In the genomic region with DNA sequence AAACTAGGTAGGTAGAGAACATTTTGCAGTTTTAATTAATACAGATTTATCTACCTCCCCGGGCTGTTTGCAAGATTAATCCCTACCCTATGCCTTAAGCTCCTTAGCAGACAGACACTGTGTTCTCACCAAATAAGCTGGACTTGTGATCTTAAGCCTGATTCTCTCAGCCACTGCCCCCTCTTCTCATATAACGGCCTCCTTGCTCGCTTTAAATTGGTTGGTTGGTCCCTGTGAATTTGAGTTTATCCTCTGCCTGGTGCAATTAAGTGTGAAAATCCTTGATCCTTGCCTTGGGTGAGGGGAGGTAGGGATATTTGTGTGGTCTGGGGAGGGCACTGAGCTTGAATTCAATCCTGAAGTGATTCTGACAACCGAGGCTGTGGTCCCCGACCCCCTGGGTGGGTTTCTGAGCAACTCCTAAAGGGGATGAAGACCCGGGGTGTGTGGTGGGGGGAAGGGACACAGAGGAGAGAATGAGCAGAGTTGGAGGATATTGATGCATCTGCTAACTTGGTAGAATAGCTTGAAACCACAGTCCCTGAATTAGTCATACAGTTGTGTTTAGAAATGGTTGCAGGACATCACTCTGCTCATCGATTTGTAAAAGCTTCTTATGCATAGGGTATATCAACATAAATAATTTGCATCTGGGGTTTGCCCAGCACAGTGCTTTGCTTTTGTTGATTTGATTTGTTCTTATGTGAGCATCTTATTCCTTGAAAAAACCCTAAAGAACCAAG, we compare ENCODE assay signal across 1 cellular context.
TF ChIP-seq lines count a peak whose summit lies in the region.

No MANE protein-coding gene starts in this region.

TF ChIP-seq in GM23338, 12 proteins besides CTCF, POLR2A, EP300 and RAD21 (continued from another document):
- TF ChIP-seq, protein P1, sequence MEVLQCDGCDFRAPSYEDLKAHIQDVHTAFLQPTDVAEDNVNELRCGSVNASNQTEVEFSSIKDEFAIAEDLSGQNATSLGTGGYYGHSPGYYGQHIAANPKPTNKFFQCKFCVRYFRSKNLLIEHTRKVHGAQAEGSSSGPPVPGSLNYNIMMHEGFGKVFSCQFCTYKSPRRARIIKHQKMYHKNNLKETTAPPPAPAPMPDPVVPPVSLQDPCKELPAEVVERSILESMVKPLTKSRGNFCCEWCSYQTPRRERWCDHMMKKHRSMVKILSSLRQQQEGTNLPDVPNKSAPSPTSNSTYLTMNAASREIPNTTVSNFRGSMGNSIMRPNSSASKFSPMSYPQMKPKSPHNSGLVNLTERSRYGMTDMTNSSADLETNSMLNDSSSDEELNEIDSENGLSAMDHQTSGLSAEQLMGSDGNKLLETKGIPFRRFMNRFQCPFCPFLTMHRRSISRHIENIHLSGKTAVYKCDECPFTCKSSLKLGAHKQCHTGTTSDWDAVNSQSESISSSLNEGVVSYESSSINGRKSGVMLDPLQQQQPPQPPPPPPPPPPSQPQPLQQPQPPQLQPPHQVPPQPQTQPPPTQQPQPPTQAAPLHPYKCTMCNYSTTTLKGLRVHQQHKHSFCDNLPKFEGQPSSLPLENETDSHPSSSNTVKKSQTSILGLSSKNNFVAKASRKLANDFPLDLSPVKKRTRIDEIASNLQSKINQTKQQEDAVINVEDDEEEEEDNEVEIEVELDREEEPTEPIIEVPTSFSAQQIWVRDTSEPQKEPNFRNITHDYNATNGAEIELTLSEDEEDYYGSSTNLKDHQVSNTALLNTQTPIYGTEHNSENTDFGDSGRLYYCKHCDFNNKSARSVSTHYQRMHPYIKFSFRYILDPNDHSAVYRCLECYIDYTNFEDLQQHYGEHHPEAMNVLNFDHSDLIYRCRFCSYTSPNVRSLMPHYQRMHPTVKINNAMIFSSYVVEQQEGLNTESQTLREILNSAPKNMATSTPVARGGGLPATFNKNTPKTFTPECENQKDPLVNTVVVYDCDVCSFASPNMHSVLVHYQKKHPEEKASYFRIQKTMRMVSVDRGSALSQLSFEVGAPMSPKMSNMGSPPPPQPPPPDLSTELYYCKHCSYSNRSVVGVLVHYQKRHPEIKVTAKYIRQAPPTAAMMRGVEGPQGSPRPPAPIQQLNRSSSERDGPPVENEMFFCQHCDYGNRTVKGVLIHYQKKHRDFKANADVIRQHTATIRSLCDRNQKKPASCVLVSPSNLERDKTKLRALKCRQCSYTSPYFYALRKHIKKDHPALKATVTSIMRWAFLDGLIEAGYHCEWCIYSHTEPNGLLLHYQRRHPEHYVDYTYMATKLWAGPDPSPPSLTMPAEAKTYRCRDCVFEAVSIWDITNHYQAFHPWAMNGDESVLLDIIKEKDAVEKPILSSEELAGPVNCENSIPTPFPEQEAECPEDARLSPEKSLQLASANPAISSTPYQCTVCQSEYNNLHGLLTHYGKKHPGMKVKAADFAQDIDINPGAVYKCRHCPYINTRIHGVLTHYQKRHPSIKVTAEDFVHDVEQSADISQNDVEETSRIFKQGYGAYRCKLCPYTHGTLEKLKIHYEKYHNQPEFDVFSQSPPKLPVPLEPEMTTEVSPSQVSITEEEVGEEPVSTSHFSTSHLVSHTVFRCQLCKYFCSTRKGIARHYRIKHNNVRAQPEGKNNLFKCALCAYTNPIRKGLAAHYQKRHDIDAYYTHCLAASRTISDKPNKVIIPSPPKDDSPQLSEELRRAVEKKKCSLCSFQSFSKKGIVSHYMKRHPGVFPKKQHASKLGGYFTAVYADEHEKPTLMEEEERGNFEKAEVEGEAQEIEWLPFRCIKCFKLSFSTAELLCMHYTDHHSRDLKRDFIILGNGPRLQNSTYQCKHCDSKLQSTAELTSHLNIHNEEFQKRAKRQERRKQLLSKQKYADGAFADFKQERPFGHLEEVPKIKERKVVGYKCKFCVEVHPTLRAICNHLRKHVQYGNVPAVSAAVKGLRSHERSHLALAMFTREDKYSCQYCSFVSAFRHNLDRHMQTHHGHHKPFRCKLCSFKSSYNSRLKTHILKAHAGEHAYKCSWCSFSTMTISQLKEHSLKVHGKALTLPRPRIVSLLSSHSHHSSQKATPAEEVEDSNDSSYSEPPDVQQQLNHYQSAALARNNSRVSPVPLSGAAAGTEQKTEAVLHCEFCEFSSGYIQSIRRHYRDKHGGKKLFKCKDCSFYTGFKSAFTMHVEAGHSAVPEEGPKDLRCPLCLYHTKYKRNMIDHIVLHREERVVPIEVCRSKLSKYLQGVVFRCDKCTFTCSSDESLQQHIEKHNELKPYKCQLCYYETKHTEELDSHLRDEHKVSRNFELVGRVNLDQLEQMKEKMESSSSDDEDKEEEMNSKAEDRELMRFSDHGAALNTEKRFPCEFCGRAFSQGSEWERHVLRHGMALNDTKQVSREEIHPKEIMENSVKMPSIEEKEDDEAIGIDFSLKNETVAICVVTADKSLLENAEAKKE (CRISPR knock-in tag; IDR thresholded peaks at IDR 0.05), result no peak
- TF ChIP-seq STAT1 (IDR thresholded peaks at IDR 0.05; ENCODE audit: unreplicated experiment) (no peak), EZH2phosphoT487 (IDR thresholded peaks at IDR 0.05; ENCODE audit: unreplicated experiment) (no peak), NANOG (IDR thresholded peaks at IDR 0.05; ENCODE audit: borderline replicate concordance) (no peak), JUNB (IDR thresholded peaks at IDR 0.05; ENCODE audit: unreplicated experiment) (no peak), CREB1 (CRISPR knock-in tag; IDR thresholded peaks at IDR 0.05; ENCODE audit: low read depth) (no peak), EZH2 (IDR thresholded peaks at IDR 0.05; ENCODE audit: low read depth, unreplicated experiment) (no peak), ZNF114 (CRISPR knock-in tag; IDR thresholded peaks at IDR 0.05) (no peak), POLR2AphosphoS5 (IDR thresholded peaks at IDR 0.05; ENCODE audit: low read depth) (no peak)
- TF ChIP-seq, protein P2, sequence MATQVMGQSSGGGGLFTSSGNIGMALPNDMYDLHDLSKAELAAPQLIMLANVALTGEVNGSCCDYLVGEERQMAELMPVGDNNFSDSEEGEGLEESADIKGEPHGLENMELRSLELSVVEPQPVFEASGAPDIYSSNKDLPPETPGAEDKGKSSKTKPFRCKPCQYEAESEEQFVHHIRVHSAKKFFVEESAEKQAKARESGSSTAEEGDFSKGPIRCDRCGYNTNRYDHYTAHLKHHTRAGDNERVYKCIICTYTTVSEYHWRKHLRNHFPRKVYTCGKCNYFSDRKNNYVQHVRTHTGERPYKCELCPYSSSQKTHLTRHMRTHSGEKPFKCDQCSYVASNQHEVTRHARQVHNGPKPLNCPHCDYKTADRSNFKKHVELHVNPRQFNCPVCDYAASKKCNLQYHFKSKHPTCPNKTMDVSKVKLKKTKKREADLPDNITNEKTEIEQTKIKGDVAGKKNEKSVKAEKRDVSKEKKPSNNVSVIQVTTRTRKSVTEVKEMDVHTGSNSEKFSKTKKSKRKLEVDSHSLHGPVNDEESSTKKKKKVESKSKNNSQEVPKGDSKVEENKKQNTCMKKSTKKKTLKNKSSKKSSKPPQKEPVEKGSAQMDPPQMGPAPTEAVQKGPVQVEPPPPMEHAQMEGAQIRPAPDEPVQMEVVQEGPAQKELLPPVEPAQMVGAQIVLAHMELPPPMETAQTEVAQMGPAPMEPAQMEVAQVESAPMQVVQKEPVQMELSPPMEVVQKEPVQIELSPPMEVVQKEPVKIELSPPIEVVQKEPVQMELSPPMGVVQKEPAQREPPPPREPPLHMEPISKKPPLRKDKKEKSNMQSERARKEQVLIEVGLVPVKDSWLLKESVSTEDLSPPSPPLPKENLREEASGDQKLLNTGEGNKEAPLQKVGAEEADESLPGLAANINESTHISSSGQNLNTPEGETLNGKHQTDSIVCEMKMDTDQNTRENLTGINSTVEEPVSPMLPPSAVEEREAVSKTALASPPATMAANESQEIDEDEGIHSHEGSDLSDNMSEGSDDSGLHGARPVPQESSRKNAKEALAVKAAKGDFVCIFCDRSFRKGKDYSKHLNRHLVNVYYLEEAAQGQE (IDR thresholded peaks at IDR 0.05; ENCODE audit: unreplicated experiment), result no peak
TF ChIP-seq in GM23338: peak in this region for 0.
